Comparison of ENCODE assay signal across 22 cellular contexts in genomic region chr2:143946436-143947385, GRCh38.
DNase-seq lines count a peak whose midpoint lies in the region; ATAC-seq, FAIRE-seq and TF ChIP-seq lines count a peak whose summit lies in the region.
"Had no signal": no experiment of that assay in that cellular context is flagged by ENCODE, and none has a peak within 500 bp of the region (broad histone marks: within the 10 kb centered on the region; RNA-seq: fewer than 3 reads in every experiment).

No MANE protein-coding gene starts in this region.

- H3F3A ChIP-seq in GM23248 (ENCODE audit: insufficient read depth) = peaks cover 25% of the 10 kb centered on the region

- ATAC-seq in GM19351 (IDR thresholded peaks at IDR 0.05; ENCODE audit: unreplicated experiment) = no peak
- ATAC-seq: activated CD8-positive, alpha-beta memory T cell treated with anti-CD3 and anti-CD28 coated beads, Interleukin-2, amount 10 ng/mL, durations not matched to agents 7 days and 5 days; body of pancreas; PC-3; right lobe of liver; stimulated activated memory B cell treated with anti-CD40 and anti-IgM and Interleukin-4, amounts not matched to agents 10 μg/mL and 1 μg/mL and 100 μg/mL, for 72 hours had no signal

- peak overlapping the region; percentile 52 for H3K9ac ChIP-seq in GM23248

- in situ Hi-C loops in GM23248 (cut with MboI) = loop anchor here (10.0 kb wide), 1 partner anchor 568 kb away; no protein-coding TSS in a partner anchor

- H3K27ac Mint-ChIP-seq in glutamatergic neuron (ENCODE audit: unreplicated experiment) = peak overlapping the region; percentile 60
- no peak overlapping the region for H3K27ac Mint-ChIP-seq in activated T-helper 2 cell treated with anti-CD3 and anti-CD28 coated beads, Interferon-gamma antibody, Interleukin-2, Interleukin-4, amounts not matched to agents 10 μg/mL and 5 μg/mL and 100 μg/mL, durations not matched to agents 14 hours and 24 hours and 36 hours
- no peak overlapping the region for H3K27ac Mint-ChIP-seq in CD8-positive, alpha-beta memory T cell
- H3K27ac Mint-ChIP-seq: activated B cell treated with CpG ODN at 0.5 μM for 24 hours; activated CD8-positive, alpha-beta memory T cell treated with anti-CD3 and anti-CD28 coated beads, Interleukin-2, amount 10 ng/mL, durations not matched to agents 7 days and 5 days; stimulated activated memory B cell treated with anti-CD40 and anti-IgM and Interleukin-4, amounts not matched to agents 10 μg/mL and 1 μg/mL and 100 μg/mL, for 72 hours had no signal

- H4K20me1 ChIP-seq in GM23248 (ENCODE audit: insufficient read depth) = no peaks in the 10 kb centered on the region

- H3K36me3 Mint-ChIP-seq in glutamatergic neuron (ENCODE audit: unreplicated experiment) = no peaks in the 10 kb centered on the region
- peaks cover 6% of the 10 kb centered on the region for H3K36me3 Mint-ChIP-seq in activated T-helper 2 cell treated with anti-CD3 and anti-CD28 coated beads, Interferon-gamma antibody, Interleukin-2, Interleukin-4, amounts not matched to agents 10 μg/mL and 5 μg/mL and 100 μg/mL, durations not matched to agents 14 hours and 24 hours and 36 hours (ENCODE audit: low read depth)
- H3K36me3 Mint-ChIP-seq in CD8-positive, alpha-beta memory T cell = peaks cover 25 to 49% (median 43%) of the 10 kb centered on the region in 3 donors

- H3K79me2 ChIP-seq in GM23248 (ENCODE audit: insufficient read depth) = no peaks in the 10 kb centered on the region

- no peaks in the 10 kb centered on the region for H3K36me3 ChIP-seq in GM23248 (ENCODE audit: low read depth)
- no peaks in the 10 kb centered on the region for H3K36me3 ChIP-seq in CD8-positive, alpha-beta memory T cell (ENCODE audit: insufficient read depth, low read length)
- H3K36me3 ChIP-seq: right lobe of liver had no signal

- H3K4me2 ChIP-seq in GM23248 (ENCODE audit: unreplicated experiment) = peak overlapping the region; percentile 79

- H2AFZ ChIP-seq in GM23248 = peak overlapping the region; percentile 84

- TF ChIP-seq CTCF in glutamatergic neuron (IDR thresholded peaks at IDR 0.05; ENCODE audit: partially characterized antibody, unreplicated experiment) = no peak

- no peaks in the 10 kb centered on the region for H3K9me3 ChIP-seq in GM23248 (ENCODE audit: low read depth)
- H3K9me3 ChIP-seq in CD8-positive, alpha-beta memory T cell (ENCODE audit: low read length) = no peaks in the 10 kb centered on the region
- H3K9me3 ChIP-seq: body of pancreas, esophagus squamous epithelium, right lobe of liver, upper lobe of left lung had no signal

- POLR2A ChIA-PET in CD8-positive, alpha-beta memory T cell (lab: Charles Lee) = no interaction called here

- WGBS in GM23248 (ENCODE audit: low coverage in 1 of 2, low lambda C conversion rate in 2 of 2, missing lambda C conversion rate in 2 of 2), 2 experiments = 7 to 9% methylated on average over 18 of the region's 18 CpGs

- FAIRE-seq in RCC 7860 (lab: Jason Lieb, UNC) = no peak
- FAIRE-seq: GM12891 had no signal

- H3K9me2 ChIP-seq in GM23248 (ENCODE audit: insufficient read depth) = no peaks in the 10 kb centered on the region

- H3K9me3 Mint-ChIP-seq in glutamatergic neuron (ENCODE audit: unreplicated experiment) = no peaks in the 10 kb centered on the region
- H3K9me3 Mint-ChIP-seq in activated T-helper 2 cell treated with anti-CD3 and anti-CD28 coated beads, Interferon-gamma antibody, Interleukin-2, Interleukin-4, amounts not matched to agents 10 μg/mL and 5 μg/mL and 100 μg/mL, durations not matched to agents 14 hours and 24 hours and 36 hours = no peaks in the 10 kb centered on the region
- no peaks in the 10 kb centered on the region for H3K9me3 Mint-ChIP-seq in CD8-positive, alpha-beta memory T cell
- H3K9me3 Mint-ChIP-seq: activated B cell treated with CpG ODN at 0.5 μM for 24 hours; IgD-negative memory B cell; stimulated activated memory B cell treated with anti-CD40 and anti-IgM and Interleukin-4, amounts not matched to agents 10 μg/mL and 1 μg/mL and 100 μg/mL, for 72 hours had no signal

- peak overlapping the region; percentile 73 for H3K27ac ChIP-seq in GM23248
- H3K27ac ChIP-seq in CD8-positive, alpha-beta memory T cell (ENCODE audit: low read depth, low read length) = no peak overlapping the region
- H3K27ac ChIP-seq: body of pancreas, esophagus squamous epithelium, right lobe of liver, upper lobe of left lung had no signal

- peak overlapping the region; percentile 61 for H3K4me3 ChIP-seq in GM23248
- no peak overlapping the region for H3K4me3 ChIP-seq in CD8-positive, alpha-beta memory T cell (ENCODE audit: low read length)
- H3K4me3 ChIP-seq: body of pancreas, esophagus squamous epithelium, right lobe of liver, upper lobe of left lung had no signal

- peaks cover 36% of the 10 kb centered on the region for H3K4me1 Mint-ChIP-seq in glutamatergic neuron (ENCODE audit: low read depth, unreplicated experiment)
- peaks cover 5% of the 10 kb centered on the region for H3K4me1 Mint-ChIP-seq in activated T-helper 2 cell treated with anti-CD3 and anti-CD28 coated beads, Interferon-gamma antibody, Interleukin-2, Interleukin-4, amounts not matched to agents 10 μg/mL and 5 μg/mL and 100 μg/mL, durations not matched to agents 14 hours and 24 hours and 36 hours (ENCODE audit: low read depth)
- no peaks in the 10 kb centered on the region for H3K4me1 Mint-ChIP-seq in CD8-positive, alpha-beta memory T cell
- H3K4me1 Mint-ChIP-seq: activated B cell treated with CpG ODN at 0.5 μM for 24 hours; IgD-negative memory B cell; stimulated activated memory B cell treated with anti-CD40 and anti-IgM and Interleukin-4, amounts not matched to agents 10 μg/mL and 1 μg/mL and 100 μg/mL, for 72 hours had no signal

- no peaks in the 10 kb centered on the region for H3K27me3 ChIP-seq in GM23248 (replicated peaks; ENCODE audit: insufficient read depth)
- H3K27me3 ChIP-seq in CD8-positive, alpha-beta memory T cell (ENCODE audit: insufficient read depth, low read length, poor library complexity, severe bottlenecking) = no peaks in the 10 kb centered on the region
- H3K27me3 ChIP-seq: body of pancreas, esophagus squamous epithelium, right lobe of liver, upper lobe of left lung had no signal

- H3K4me1 ChIP-seq in GM23248 (ENCODE audit: insufficient read depth) = peaks cover 46% of the 10 kb centered on the region
- H3K4me1 ChIP-seq in CD8-positive, alpha-beta memory T cell (ENCODE audit: insufficient read depth, low read length) = no peaks in the 10 kb centered on the region
- H3K4me1 ChIP-seq: body of pancreas, esophagus squamous epithelium, right lobe of liver, upper lobe of left lung had no signal

- no peak overlapping the region for H3K4me3 Mint-ChIP-seq in glutamatergic neuron (ENCODE audit: unreplicated experiment)
- H3K4me3 Mint-ChIP-seq in activated T-helper 2 cell treated with anti-CD3 and anti-CD28 coated beads, Interferon-gamma antibody, Interleukin-2, Interleukin-4, amounts not matched to agents 10 μg/mL and 5 μg/mL and 100 μg/mL, durations not matched to agents 14 hours and 24 hours and 36 hours (ENCODE audit: low read depth) = no peak overlapping the region
- H3K4me3 Mint-ChIP-seq in CD8-positive, alpha-beta memory T cell = no peak overlapping the region
- H3K4me3 Mint-ChIP-seq: activated B cell treated with CpG ODN at 0.5 μM for 24 hours; activated CD8-positive, alpha-beta memory T cell treated with anti-CD3 and anti-CD28 coated beads, Interleukin-2, amount 10 ng/mL, durations not matched to agents 7 days and 5 days; IgD-negative memory B cell; stimulated activated memory B cell treated with anti-CD40 and anti-IgM and Interleukin-4, amounts not matched to agents 10 μg/mL and 1 μg/mL and 100 μg/mL, for 72 hours had no signal

- CTCF ChIA-PET in CD8-positive, alpha-beta memory T cell (lab: Charles Lee) = no interaction called here

- DNase-seq in NCI-H2196 treated with DMSO at 0.1 percent for 48 hours (lab: John Stamatoyannopoulos, UW; ENCODE audit: unreplicated experiment) (peak; percentile 91), NCI-H2196 (lab: John Stamatoyannopoulos, UW; ENCODE audit: unreplicated experiment) (no peak), GM23248 (peak; percentile 67), RCC 7860 (ENCODE audit: low spot score) (peak; percentile 82), glutamatergic neuron (no peak)
- no peak for DNase-seq in activated T-helper 2 cell treated with anti-CD3 and anti-CD28 coated beads, Interferon-gamma antibody, Interleukin-2, Interleukin-4, amounts not matched to agents 10 μg/mL and 5 μg/mL and 100 μg/mL, durations not matched to agents 14 hours and 24 hours and 36 hours (ENCODE audit: low spot score)
- DNase-seq in CD8-positive, alpha-beta memory T cell = no peak
- DNase-seq: activated B cell treated with CpG ODN at 0.5 μM for 24 hours; activated CD8-positive, alpha-beta memory T cell treated with anti-CD3 and anti-CD28 coated beads, Interleukin-2, amount 10 ng/mL, durations not matched to agents 7 days and 5 days; activated gamma-delta T cell; body of pancreas; dermis blood vessel endothelial cell; DND-41; esophagus squamous epithelium; NCI-H1436; PC-3; right lobe of liver; upper lobe of left lung had no signal

- peaks cover 3% of the 10 kb centered on the region for H3K27me3 Mint-ChIP-seq in glutamatergic neuron (ENCODE audit: unreplicated experiment)
- no peaks in the 10 kb centered on the region for H3K27me3 Mint-ChIP-seq in activated T-helper 2 cell treated with anti-CD3 and anti-CD28 coated beads, Interferon-gamma antibody, Interleukin-2, Interleukin-4, amounts not matched to agents 10 μg/mL and 5 μg/mL and 100 μg/mL, durations not matched to agents 14 hours and 24 hours and 36 hours (ENCODE audit: low read depth)
- peaks cover 0 to 1% of the 10 kb centered on the region in 2 donors for H3K27me3 Mint-ChIP-seq in CD8-positive, alpha-beta memory T cell
- H3K27me3 Mint-ChIP-seq: activated B cell treated with CpG ODN at 0.5 μM for 24 hours; activated CD8-positive, alpha-beta memory T cell treated with anti-CD3 and anti-CD28 coated beads, Interleukin-2, amount 10 ng/mL, durations not matched to agents 7 days and 5 days; IgD-negative memory B cell; stimulated activated memory B cell treated with anti-CD40 and anti-IgM and Interleukin-4, amounts not matched to agents 10 μg/mL and 1 μg/mL and 100 μg/mL, for 72 hours had no signal

- intact Hi-C loops in activated T-helper 2 cell treated with anti-CD3 and anti-CD28 coated beads, Interferon-gamma antibody, Interleukin-2, Interleukin-4, amounts not matched to agents 10 μg/mL and 5 μg/mL and 100 μg/mL, durations not matched to agents 14 hours and 24 hours and 36 hours (cut with micrococcal nuclease) = loop anchor here (10.0 kb wide), 1 partner anchor 138 kb away; no protein-coding TSS in a partner anchor

Comparison
In these comparisons a context has a peak if more than half of its experiments do, and no peak if none do; other contexts are left out.
1. DNase-seq: peak in NCI-H2196 treated with DMSO at 0.1 percent for 48 hours (single experiment), GM23248 (single experiment) and RCC 7860 (single experiment); none in NCI-H2196 (single experiment), glutamatergic neuron (single experiment), activated T-helper 2 cell treated with anti-CD3 and anti-CD28 coated beads, Interferon-gamma antibody, Interleukin-2, Interleukin-4, amounts not matched to agents 10 μg/mL and 5 μg/mL and 100 μg/mL, durations not matched to agents 14 hours and 24 hours and 36 hours (single experiment) and CD8-positive, alpha-beta memory T cell (0 of 5).